In the genomic region with DNA sequence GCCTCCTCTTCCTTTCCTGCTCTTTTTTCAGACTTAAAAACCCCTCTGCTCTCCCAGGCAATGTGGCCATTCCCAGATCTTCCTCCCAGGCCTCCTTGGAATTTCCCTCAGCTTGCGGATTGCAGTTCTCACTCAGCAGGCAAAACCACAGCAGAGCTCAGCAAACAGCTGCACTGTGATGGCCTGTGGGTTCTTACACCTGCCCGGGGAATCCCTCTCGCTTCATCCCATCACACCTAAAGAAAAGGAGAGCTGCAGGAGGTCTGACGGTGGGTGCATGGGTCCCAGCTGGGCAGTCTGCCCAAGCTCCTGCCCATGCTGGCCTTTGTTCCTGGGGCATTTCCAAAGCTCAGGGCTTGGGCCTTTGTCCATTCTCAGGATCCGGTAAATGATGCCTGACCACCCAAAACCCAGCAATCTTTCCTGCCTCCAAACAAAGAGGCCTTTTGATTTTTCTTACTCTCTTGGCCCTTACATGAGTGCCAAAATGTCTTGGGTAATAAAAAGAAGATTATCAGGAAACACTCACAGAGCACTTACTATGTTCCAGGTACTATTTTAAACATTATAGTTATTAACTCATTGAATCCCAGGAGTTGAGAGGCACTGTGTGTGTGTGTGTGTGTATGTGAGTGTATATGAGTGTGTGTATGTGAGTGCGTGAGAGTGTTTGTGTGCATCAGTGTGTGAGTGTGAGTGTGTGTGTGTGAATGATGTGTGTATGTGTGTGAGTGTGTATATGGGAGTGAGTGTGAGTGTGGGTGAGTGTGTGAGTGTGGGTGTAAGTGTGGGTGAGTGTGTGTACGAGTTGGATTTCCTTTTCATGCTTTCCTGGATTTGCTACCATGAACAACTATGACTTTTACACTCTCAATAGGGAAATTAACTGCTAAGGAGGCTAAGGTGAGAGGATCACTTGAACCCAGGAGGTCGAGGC, we compare ENCODE assay signal across 12 cellular contexts.
DNase-seq lines count a peak whose midpoint lies in the region; TF ChIP-seq lines count a peak whose summit lies in the region.
"Had no signal": no experiment of that assay in that cellular context is flagged by ENCODE, and none has a peak within 500 bp of the region (broad histone marks: within the 10 kb centered on the region; RNA-seq: fewer than 3 reads in every experiment).

No MANE protein-coding gene starts in this region.

- intact Hi-C loops in breast epithelium (cut with DNase I; ENCODE audit: low total_unique reads): no loop called here
- intact Hi-C loops in MCF 10A (cut with micrococcal nuclease): no loop called here

- POLR2A ChIA-PET in MCF 10A (lab: Yijun Ruan, JAX): no interaction called here

- no peaks in the 10 kb centered on the region for H3K27me3 ChIP-seq in breast epithelium
- H3K27me3 ChIP-seq: pancreas had no signal

- no TSS peak for BruUV-seq in MCF 10A (replicated peaks; lab: Mats Ljungman, UMichigan)

- TF ChIP-seq POLR2A in breast epithelium (IDR thresholded peaks at IDR 0.05): no peak

- no peak for TF ChIP-seq CTCF in breast epithelium (IDR thresholded peaks at IDR 0.05)
- TF ChIP-seq CTCF in MCF 10A (IDR thresholded peaks at IDR 0.05; ENCODE audit: unreplicated experiment): no peak
- no peak for TF ChIP-seq CTCF in astrocyte of the spinal cord (IDR thresholded peaks at IDR 0.05; ENCODE audit: low read depth, low read length)
- no peak for TF ChIP-seq CTCF in type B pancreatic cell (conservative IDR thresholded peaks at IDR 0.05)

- CTCF ChIA-PET in MCF 10A (lab: Yijun Ruan, JAX): no interaction called here

- no peak overlapping the region for H3K4me3 Mint-ChIP-seq in MCF 10A (ENCODE audit: unreplicated experiment)
- H3K4me3 Mint-ChIP-seq in type B pancreatic cell: peak overlapping the region; percentile 63
- H3K4me3 Mint-ChIP-seq: activated T-helper 1 cell treated with anti-CD3 and anti-CD28 coated beads, Interleukin-12 subunit alpha, Interleukin-12 subunit beta, Interleukin-2, Interleukin-4 antibody, amounts not matched to agents 30 ng/mL and 10 ng/mL and 1 ng/mL, durations not matched to agents 14 hours and 24 hours and 36 hours had no signal

- H3K4me3 ChIP-seq in breast epithelium: no peak overlapping the region
- no peak overlapping the region for H3K4me3 ChIP-seq in astrocyte of the spinal cord (ENCODE audit: low read depth, low read length)
- H3K4me3 ChIP-seq: pancreas had no signal

- H3K36me3 Mint-ChIP-seq in MCF 10A (ENCODE audit: insufficient read depth, unreplicated experiment) (peaks cover 7% of the 10 kb centered on the region), type B pancreatic cell (no peaks in the 10 kb centered on the region)

- H3K9me3 ChIP-seq in breast epithelium: no peaks in the 10 kb centered on the region
- H3K9me3 ChIP-seq: pancreas had no signal

- in situ Hi-C loops in astrocyte of the spinal cord (cut with HindIII; ENCODE audit: low sequenced_read_pairs): no loop called here

- H3K27ac Mint-ChIP-seq in MCF 10A (ENCODE audit: low read depth, unreplicated experiment): no peak overlapping the region
- no peak overlapping the region for H3K27ac Mint-ChIP-seq in type B pancreatic cell
- H3K27ac Mint-ChIP-seq: activated T-helper 1 cell treated with anti-CD3 and anti-CD28 coated beads, Interleukin-12 subunit alpha, Interleukin-12 subunit beta, Interleukin-2, Interleukin-4 antibody, amounts not matched to agents 30 ng/mL and 10 ng/mL and 1 ng/mL, durations not matched to agents 14 hours and 24 hours and 36 hours had no signal

- no peaks in the 10 kb centered on the region for H3K36me3 ChIP-seq in breast epithelium
- H3K36me3 ChIP-seq: pancreas had no signal

- H3K27me3 Mint-ChIP-seq in MCF 10A (ENCODE audit: insufficient read depth, unreplicated experiment): no peaks in the 10 kb centered on the region
- H3K27me3 Mint-ChIP-seq in type B pancreatic cell: peaks cover 4% of the 10 kb centered on the region

- H3K4me1 Mint-ChIP-seq in MCF 10A (ENCODE audit: insufficient read depth, unreplicated experiment) (no peaks in the 10 kb centered on the region), type B pancreatic cell (ENCODE audit: unreplicated experiment) (peaks cover 12% of the 10 kb centered on the region)

- DNase-seq in breast epithelium (ENCODE audit: low spot score in 2 of 2): no peak
- DNase-seq in MCF 10A (ENCODE audit: unreplicated experiment): no peak
- DNase-seq in astrocyte of the spinal cord (ENCODE audit: low read depth, low spot score): peak; percentile 76
- DNase-seq in islet precursor cell: peak; percentile 92
- no peak for DNase-seq in type B pancreatic cell (ENCODE audit: extremely low spot score, unreplicated experiment)
- DNase-seq in activated naive CD4-positive, alpha-beta T cell treated with Interleukin-2 at 50 U/mL for 16 hours: no peak
- DNase-seq in hepatic stellate cell (ENCODE audit: low spot score): no peak
- no peak for DNase-seq in NOMO-1 treated with dmso at 0.1 percent for 144 hours (lab: John Stamatoyannopoulos, UW; ENCODE audit: unreplicated experiment)
- DNase-seq: NCI-H446 treated with DMSO at 0.1 percent for 48 hours, pancreas, substantia nigra had no signal

- peak overlapping the region; percentile 66 to 70 for H3K27ac ChIP-seq in breast epithelium
- H3K27ac ChIP-seq: pancreas had no signal

- no peaks in the 10 kb centered on the region for H3K4me1 ChIP-seq in breast epithelium
- H3K4me1 ChIP-seq: pancreas had no signal

- H3K9me3 Mint-ChIP-seq in MCF 10A (ENCODE audit: unreplicated experiment): no peaks in the 10 kb centered on the region
- H3K9me3 Mint-ChIP-seq in type B pancreatic cell: no peaks in the 10 kb centered on the region
- H3K9me3 Mint-ChIP-seq: activated T-helper 1 cell treated with anti-CD3 and anti-CD28 coated beads, Interleukin-12 subunit alpha, Interleukin-12 subunit beta, Interleukin-2, Interleukin-4 antibody, amounts not matched to agents 30 ng/mL and 10 ng/mL and 1 ng/mL, durations not matched to agents 14 hours and 24 hours and 36 hours had no signal

Comparison
In these comparisons a context has a peak if more than half of its experiments do, and no peak if none do; other contexts are left out.
1. DNase-seq: peak in astrocyte of the spinal cord (single experiment) and islet precursor cell (single experiment); none in breast epithelium (0 of 2), MCF 10A (single experiment), type B pancreatic cell (single experiment), activated naive CD4-positive, alpha-beta T cell treated with Interleukin-2 at 50 U/mL for 16 hours (single experiment), hepatic stellate cell (single experiment) and NOMO-1 treated with dmso at 0.1 percent for 144 hours (single experiment).